Comparison of ENCODE assay signal across 1 cellular context in the genomic region with DNA sequence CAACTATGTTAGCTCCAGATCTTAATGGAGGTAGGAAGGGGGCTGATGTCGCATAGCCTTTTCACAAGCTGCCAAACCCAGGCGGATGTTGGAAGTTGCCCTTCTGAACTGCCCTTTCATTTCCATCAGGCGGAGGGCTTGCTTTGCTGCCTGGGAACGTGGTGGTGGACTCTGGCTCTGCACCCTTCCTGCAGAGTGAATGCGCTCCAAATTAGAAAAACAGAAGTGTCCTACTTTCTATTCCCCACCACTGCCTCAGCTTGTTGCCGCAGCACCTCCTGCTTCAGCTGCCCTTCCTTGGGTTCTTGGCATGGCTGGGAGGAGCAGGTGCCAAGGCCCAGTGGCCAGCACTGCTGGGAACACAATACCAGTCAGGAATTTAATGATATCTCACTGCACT.
TF ChIP-seq lines count a peak whose summit lies in the region.

No MANE protein-coding gene starts in this region.

TF ChIP-seq in GM23338, 12 proteins besides CTCF, POLR2A, EP300 and RAD21 (continued from another document):
- TF ChIP-seq, protein P1, sequence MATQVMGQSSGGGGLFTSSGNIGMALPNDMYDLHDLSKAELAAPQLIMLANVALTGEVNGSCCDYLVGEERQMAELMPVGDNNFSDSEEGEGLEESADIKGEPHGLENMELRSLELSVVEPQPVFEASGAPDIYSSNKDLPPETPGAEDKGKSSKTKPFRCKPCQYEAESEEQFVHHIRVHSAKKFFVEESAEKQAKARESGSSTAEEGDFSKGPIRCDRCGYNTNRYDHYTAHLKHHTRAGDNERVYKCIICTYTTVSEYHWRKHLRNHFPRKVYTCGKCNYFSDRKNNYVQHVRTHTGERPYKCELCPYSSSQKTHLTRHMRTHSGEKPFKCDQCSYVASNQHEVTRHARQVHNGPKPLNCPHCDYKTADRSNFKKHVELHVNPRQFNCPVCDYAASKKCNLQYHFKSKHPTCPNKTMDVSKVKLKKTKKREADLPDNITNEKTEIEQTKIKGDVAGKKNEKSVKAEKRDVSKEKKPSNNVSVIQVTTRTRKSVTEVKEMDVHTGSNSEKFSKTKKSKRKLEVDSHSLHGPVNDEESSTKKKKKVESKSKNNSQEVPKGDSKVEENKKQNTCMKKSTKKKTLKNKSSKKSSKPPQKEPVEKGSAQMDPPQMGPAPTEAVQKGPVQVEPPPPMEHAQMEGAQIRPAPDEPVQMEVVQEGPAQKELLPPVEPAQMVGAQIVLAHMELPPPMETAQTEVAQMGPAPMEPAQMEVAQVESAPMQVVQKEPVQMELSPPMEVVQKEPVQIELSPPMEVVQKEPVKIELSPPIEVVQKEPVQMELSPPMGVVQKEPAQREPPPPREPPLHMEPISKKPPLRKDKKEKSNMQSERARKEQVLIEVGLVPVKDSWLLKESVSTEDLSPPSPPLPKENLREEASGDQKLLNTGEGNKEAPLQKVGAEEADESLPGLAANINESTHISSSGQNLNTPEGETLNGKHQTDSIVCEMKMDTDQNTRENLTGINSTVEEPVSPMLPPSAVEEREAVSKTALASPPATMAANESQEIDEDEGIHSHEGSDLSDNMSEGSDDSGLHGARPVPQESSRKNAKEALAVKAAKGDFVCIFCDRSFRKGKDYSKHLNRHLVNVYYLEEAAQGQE (IDR thresholded peaks at IDR 0.05; ENCODE audit: unreplicated experiment): no peak
